14 cellular contexts compared by ENCODE assay signal in the genomic region with DNA sequence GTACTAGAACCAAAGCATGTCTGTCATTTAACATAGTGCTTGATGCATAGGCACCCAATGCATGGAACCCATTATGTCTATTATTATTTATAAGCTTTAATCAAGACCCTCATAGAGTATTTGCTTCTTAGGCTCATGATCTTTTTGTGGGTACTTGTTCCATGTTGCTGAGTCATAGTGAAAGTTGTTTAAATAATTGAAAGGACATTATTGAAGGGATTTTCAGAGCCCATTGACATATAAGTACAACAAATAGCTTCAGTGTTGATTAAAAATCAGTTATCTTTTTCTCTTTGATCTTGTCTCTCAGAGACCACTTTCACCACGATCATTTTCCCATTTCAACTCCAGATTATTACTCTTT.
DNase-seq lines count a peak whose midpoint lies in the region; ATAC-seq, FAIRE-seq and TF ChIP-seq lines count a peak whose summit lies in the region.
"Had no signal": no experiment of that assay in that cellular context is flagged by ENCODE, and none has a peak within 500 bp of the region (broad histone marks: within the 10 kb centered on the region; RNA-seq: fewer than 3 reads in every experiment).

No MANE protein-coding gene starts in this region.

- H3K4me1 ChIP-seq in HepG2 (ENCODE audit: insufficient read depth, low read length) (no peaks in the 10 kb centered on the region), right lobe of liver (no peaks in the 10 kb centered on the region), RWPE2 (ENCODE audit: insufficient read depth, poor library complexity, severe bottlenecking) (peaks cover 50% of the 10 kb centered on the region), foreskin keratinocyte (peaks cover 22% of the 10 kb centered on the region), kidney (ENCODE audit: control insufficient read depth in 1 of 2, insufficient read depth in 1 of 2, low read depth in 1 of 2, low read length in 2 of 2) (no peaks in the 10 kb centered on the region)
- H3K4me1 ChIP-seq: BE2C had no signal

- 0% methylated on average over 1 of the region's 1 CpG for WGBS in HepG2 (ENCODE audit: low lambda C conversion rate)
- 58% methylated on average over 1 of the region's 1 CpG for WGBS in right lobe of liver (ENCODE audit: insufficient coverage, low coverage, low lambda C conversion rate, missing lambda C conversion rate)

- no peak for TF ChIP-seq RAD21 in HepG2 (CRISPR knock-in tag; IDR thresholded peaks at IDR 0.05)

- H3K9me3 Mint-ChIP-seq in glutamatergic neuron (ENCODE audit: unreplicated experiment), result no peaks in the 10 kb centered on the region
- H3K9me3 Mint-ChIP-seq: CD4-positive, alpha-beta memory T cell; H9 had no signal

- POLR2A ChIA-PET in HepG2 (lab: Yijun Ruan, JAX), result no interaction called here

- BruUV-seq in HepG2 (replicated peaks; lab: Mats Ljungman, UMichigan), result no TSS peak

- DNase-seq in HepG2 (ENCODE audit: low spot score), result no peak
- DNase-seq in right lobe of liver, result no peak
- DNase-seq in RWPE2 (ENCODE audit: low spot score), result no peak
- no peak for DNase-seq in foreskin keratinocyte
- no peak for DNase-seq in glutamatergic neuron
- no peak for DNase-seq in NCI-H2107 (lab: John Stamatoyannopoulos, UW)
- no peak for DNase-seq in kidney
- DNase-seq: BE2C; CD4-positive, alpha-beta memory T cell; DMS79; GOT3; H9 had no signal

- H3K4me1 Mint-ChIP-seq in glutamatergic neuron (ENCODE audit: low read depth, unreplicated experiment), result no peaks in the 10 kb centered on the region
- H3K4me1 Mint-ChIP-seq: CD4-positive, alpha-beta memory T cell had no signal

- TF ChIP-seq CTCF in HepG2 (CRISPR knock-in tag; IDR thresholded peaks at IDR 0.05) (no peak), right lobe of liver (IDR thresholded peaks at IDR 0.05) (no peak), RWPE2 (IDR thresholded peaks at IDR 0.05; ENCODE audit: poor library complexity, severe bottlenecking) (no peak), foreskin keratinocyte (conservative IDR thresholded peaks at IDR 0.05) (no peak), glutamatergic neuron (IDR thresholded peaks at IDR 0.05; ENCODE audit: partially characterized antibody, unreplicated experiment) (no peak), kidney (IDR thresholded peaks at IDR 0.05; ENCODE audit: borderline replicate concordance, extremely low read depth, insufficient read depth) (no peak)

- in situ Hi-C loops in HepG2 (cut with HindIII; ENCODE audit: extremely low pct_ligation_motif_present, low pct_unique_long_range_greater_than_20kb), result no loop called here

- H3K9me3 ChIP-seq in HepG2 (ENCODE audit: low read length), result no peaks in the 10 kb centered on the region
- H3K9me3 ChIP-seq in right lobe of liver, result no peaks in the 10 kb centered on the region
- no peaks in the 10 kb centered on the region for H3K9me3 ChIP-seq in RWPE2 (ENCODE audit: severe bottlenecking)
- no peaks in the 10 kb centered on the region for H3K9me3 ChIP-seq in kidney (ENCODE audit: control insufficient read depth in 1 of 2, low read length in 2 of 2)
- H3K9me3 ChIP-seq: BE2C had no signal

- H3K79me2 ChIP-seq in HepG2 (ENCODE audit: insufficient read depth, low read length), result no peaks in the 10 kb centered on the region

- no peak overlapping the region for H3K9ac ChIP-seq in HepG2 (ENCODE audit: insufficient read depth, low read depth, low read length)
- no peak overlapping the region for H3K9ac ChIP-seq in kidney (ENCODE audit: low read length in 2 of 2)

- FAIRE-seq in HepG2 (lab: Jason Lieb, UNC) (no peak), kidney (lab: Jason Lieb, UNC) (no peak)
- FAIRE-seq: GM12891 had no signal

- ATAC-seq in HepG2 (no peak), right lobe of liver (no peak), RWPE2 (ENCODE audit: low read depth) (no peak), foreskin keratinocyte (no peak)

- H3K27ac ChIP-seq in HepG2 (ENCODE audit: extremely low read length, insufficient read depth, low read length) (no peak overlapping the region), right lobe of liver (no peak overlapping the region), RWPE2 (ENCODE audit: poor library complexity, severe bottlenecking) (peak overlapping the region; percentile 97), foreskin keratinocyte (peak overlapping the region; percentile 37), kidney (ENCODE audit: low read depth in 2 of 2, low read length in 2 of 2) (no peak overlapping the region)
- H3K27ac ChIP-seq: C4-2B had no signal

- H3K4me2 ChIP-seq in HepG2 (ENCODE audit: low read depth, low read length), result no peak overlapping the region

- H3K36me3 Mint-ChIP-seq in glutamatergic neuron (ENCODE audit: unreplicated experiment), result no peaks in the 10 kb centered on the region
- H3K36me3 Mint-ChIP-seq: CD4-positive, alpha-beta memory T cell had no signal

- H3K27me3 ChIP-seq in HepG2 (ENCODE audit: control insufficient read depth in 1 of 2, insufficient read depth in 2 of 2, low read length in 2 of 2) (no peaks in the 10 kb centered on the region), right lobe of liver (no peaks in the 10 kb centered on the region), RWPE2 (ENCODE audit: insufficient read depth, poor library complexity, severe bottlenecking) (no peaks in the 10 kb centered on the region), foreskin keratinocyte (no peaks in the 10 kb centered on the region)
- H3K27me3 ChIP-seq: BE2C had no signal

- no peak for TF ChIP-seq POLR2A in HepG2 (IDR thresholded peaks at IDR 0.05; ENCODE audit: insufficient read depth in 1 of 2, low read depth in 2 of 2, low read length in 2 of 2)
- no peak for TF ChIP-seq POLR2A in right lobe of liver (IDR thresholded peaks at IDR 0.05)

- H2AFZ ChIP-seq in HepG2 (ENCODE audit: low read length), result no peak overlapping the region

- no peaks in the 10 kb centered on the region for H3K36me3 ChIP-seq in HepG2 (replicated peaks in 1 of 2; ENCODE audit: control insufficient read depth in 1 of 2, insufficient read depth in 2 of 2, low read length in 2 of 2)
- no peaks in the 10 kb centered on the region for H3K36me3 ChIP-seq in right lobe of liver
- no peaks in the 10 kb centered on the region for H3K36me3 ChIP-seq in RWPE2 (ENCODE audit: low read depth)
- H3K36me3 ChIP-seq in kidney (ENCODE audit: control insufficient read depth in 1 of 2, insufficient read depth in 2 of 2, low read length in 2 of 2), result no peaks in the 10 kb centered on the region
- H3K36me3 ChIP-seq: BE2C had no signal

- H3K4me3 ChIP-seq in HepG2 (replicated peaks in 1 of 3; ENCODE audit: insufficient read depth in 1 of 3, low read depth in 2 of 3, low read length in 3 of 3), result no peak overlapping the region
- H3K4me3 ChIP-seq in right lobe of liver, result no peak overlapping the region
- no peak overlapping the region for H3K4me3 ChIP-seq in RWPE2 (ENCODE audit: severe bottlenecking)
- H3K4me3 ChIP-seq in kidney (ENCODE audit: low read length in 2 of 2), result no peak overlapping the region

- H3K27ac Mint-ChIP-seq in glutamatergic neuron (ENCODE audit: unreplicated experiment), result no peak overlapping the region
- H3K27ac Mint-ChIP-seq: CD4-positive, alpha-beta memory T cell; H9 had no signal

- TF ChIP-seq EP300 in HepG2 (IDR thresholded peaks at IDR 0.05; ENCODE audit: low read depth in 2 of 2, low read length in 2 of 2) (no peak), HepG2 (CRISPR knock-in tag; IDR thresholded peaks at IDR 0.05; ENCODE audit: borderline replicate concordance) (no peak)

- H3K27me3 Mint-ChIP-seq in glutamatergic neuron (ENCODE audit: unreplicated experiment), result no peaks in the 10 kb centered on the region

- H3K4me3 Mint-ChIP-seq in glutamatergic neuron (ENCODE audit: unreplicated experiment), result no peak overlapping the region
- H3K4me3 Mint-ChIP-seq: CD4-positive, alpha-beta memory T cell; H9 had no signal

- CTCF ChIA-PET in HepG2 (lab: Yijun Ruan, JAX; ENCODE audit: low intra/inter-chr PET ratio, low total read pairs), result no interaction called here

- no peaks in the 10 kb centered on the region for H4K20me1 ChIP-seq in HepG2 (ENCODE audit: insufficient read depth, low read length)

- intact Hi-C loops in HepG2 (cut with micrococcal nuclease; ENCODE audit: unreplicated experiment), result no loop called here
- intact Hi-C loops in right lobe of liver (cut with DNase I), result no loop called here
- intact Hi-C loops in kidney (cut with DNase I), result no loop called here

TF ChIP-seq in HepG2, 621 proteins besides CTCF, POLR2A, EP300 and RAD21:
- TF ChIP-seq ZNF772 (CRISPR knock-in tag; IDR thresholded peaks at IDR 0.05), result no peak
- no peak for TF ChIP-seq ZNF17 (CRISPR knock-in tag; IDR thresholded peaks at IDR 0.05)
- peak; percentile 39; the same call in 1 of the 2 replicates for TF ChIP-seq NFE2L2 (IDR thresholded peaks at IDR 0.05; ENCODE audit: low read length)
- no peak for TF ChIP-seq CHCHD3 (CRISPR knock-in tag; IDR thresholded peaks at IDR 0.05)
- TF ChIP-seq SAFB2 (CRISPR knock-in tag; IDR thresholded peaks at IDR 0.05; ENCODE audit: borderline replicate concordance, low read depth), result no peak
- no peak for TF ChIP-seq SMYD3 (CRISPR knock-in tag; IDR thresholded peaks at IDR 0.05)
- TF ChIP-seq RFXAP (CRISPR knock-in tag; IDR thresholded peaks at IDR 0.05; ENCODE audit: borderline replicate concordance), result no peak
- TF ChIP-seq MBD4 (IDR thresholded peaks at IDR 0.05; ENCODE audit: borderline replicate concordance, low read length), result no peak
- TF ChIP-seq, protein P1, sequence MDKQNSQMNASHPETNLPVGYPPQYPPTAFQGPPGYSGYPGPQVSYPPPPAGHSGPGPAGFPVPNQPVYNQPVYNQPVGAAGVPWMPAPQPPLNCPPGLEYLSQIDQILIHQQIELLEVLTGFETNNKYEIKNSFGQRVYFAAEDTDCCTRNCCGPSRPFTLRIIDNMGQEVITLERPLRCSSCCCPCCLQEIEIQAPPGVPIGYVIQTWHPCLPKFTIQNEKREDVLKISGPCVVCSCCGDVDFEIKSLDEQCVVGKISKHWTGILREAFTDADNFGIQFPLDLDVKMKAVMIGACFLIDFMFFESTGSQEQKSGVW (CRISPR knock-in tag; IDR thresholded peaks at IDR 0.05; ENCODE audit: borderline replicate concordance), result no peak
TF ChIP-seq in HepG2: peak in this region for 1.

Comparison
In these comparisons a context has a peak if more than half of its experiments do, and no peak if none do; other contexts are left out.
1. H3K27ac ChIP-seq: peak in RWPE2 (single experiment) and foreskin keratinocyte (single experiment); none in HepG2 (single experiment), right lobe of liver (0 of 3) and kidney (0 of 2).